In the genomic region with DNA sequence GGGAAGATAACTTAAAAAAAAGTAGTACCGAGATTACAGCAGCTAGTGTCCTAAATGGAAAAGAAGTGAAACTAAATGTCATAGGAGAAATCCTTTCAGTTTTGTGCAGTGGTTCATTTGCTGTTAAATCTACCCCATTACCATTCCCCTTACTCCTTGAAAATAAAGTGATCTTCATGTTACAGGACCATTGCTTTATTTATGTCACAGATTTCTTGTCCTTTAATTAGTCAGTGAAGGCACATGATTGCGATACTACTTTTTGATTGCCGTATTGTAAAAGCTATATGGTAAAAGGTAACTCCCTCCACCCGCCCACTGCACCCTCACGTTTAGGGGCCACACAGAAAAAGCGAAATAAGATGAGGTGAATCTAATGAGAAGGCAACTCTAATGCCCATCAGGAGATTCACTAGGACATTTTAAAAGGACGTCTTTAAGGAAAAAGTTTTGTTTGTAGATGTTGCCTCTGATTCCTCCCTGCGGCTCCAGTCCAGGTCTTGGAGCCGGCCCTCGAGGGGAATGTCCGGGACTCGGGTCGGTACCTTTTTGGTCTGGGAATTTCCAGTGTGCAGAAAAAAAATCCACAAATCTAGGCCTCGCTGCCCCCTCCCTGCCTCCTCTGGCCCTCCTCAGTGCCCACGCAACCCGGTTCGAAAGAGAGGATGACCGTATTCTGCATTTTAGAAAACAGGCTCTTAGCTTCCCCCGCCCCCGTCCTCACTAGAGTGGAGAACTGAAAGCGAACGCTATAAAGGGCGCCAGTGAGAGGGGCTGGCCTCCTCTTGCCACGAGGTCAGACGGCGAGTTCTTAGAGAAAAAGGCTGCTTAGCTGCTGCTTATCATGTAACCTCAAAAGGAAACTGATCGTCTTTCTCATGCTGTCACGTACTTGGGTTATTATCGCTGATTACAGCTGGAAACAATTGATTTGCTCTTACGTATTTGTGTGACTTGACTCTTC, we compare ENCODE assay signal across 8 cellular contexts. TPM values are rescaled to one million over a fixed set of nuclear protein-coding genes. Genes with fewer than 3 reads are reported as not detected.
A peak's percentile ranks its signal among the peaks of the same experiment; 100 is the strongest.
DNase-seq lines count a peak whose midpoint lies in the region; ATAC-seq, FAIRE-seq and TF ChIP-seq lines count a peak whose summit lies in the region.

No MANE protein-coding gene starts in this region.

- ATAC-seq in GM21367 (IDR thresholded peaks at IDR 0.05; ENCODE audit: unreplicated experiment) (peak; percentile 89), right cardiac atrium (peak; percentile 89)

- no peaks in the 10 kb centered on the region for H3K4me1 Mint-ChIP-seq in Caco-2 (ENCODE audit: low read depth, unreplicated experiment)

- peak overlapping the region; percentile 87 for H3K4me3 Mint-ChIP-seq in Caco-2 (ENCODE audit: unreplicated experiment)

- peak overlapping the region; percentile 85 for H3K9ac ChIP-seq in HUES6 (ENCODE audit: low read length)

- intact Hi-C loops in Caco-2 (cut with micrococcal nuclease; ENCODE audit: unreplicated experiment) = loop anchor here (1.0 kb wide), 1 partner anchor 22 kb away; a partner anchor contains a TSS
- intact Hi-C loops in right cardiac atrium (cut with DNase I) = no loop called here

- peak overlapping the region; percentile 41 for H3K4me3 ChIP-seq in Caco-2 (ENCODE audit: low read depth, low read length)
- H3K4me3 ChIP-seq in HUES6 (ENCODE audit: low read depth, low read length) = peak overlapping the region; percentile 73
- peak overlapping the region; percentile 95 for H3K4me3 ChIP-seq in right cardiac atrium (ENCODE audit: low read length)

- H3K27me3 ChIP-seq in Caco-2 (replicated peaks; ENCODE audit: control insufficient read depth, insufficient read depth, low read length) = no peaks in the 10 kb centered on the region
- H3K27me3 ChIP-seq in HUES6 (ENCODE audit: control insufficient read depth, insufficient read depth, low read length) = no peaks in the 10 kb centered on the region
- no peaks in the 10 kb centered on the region for H3K27me3 ChIP-seq in right cardiac atrium (ENCODE audit: control insufficient read depth, insufficient read depth)

- no peaks in the 10 kb centered on the region for H3K9me3 Mint-ChIP-seq in Caco-2 (ENCODE audit: unreplicated experiment)

- no peak for TF ChIP-seq CTCF in Caco-2 (IDR thresholded peaks at IDR 0.05; ENCODE audit: insufficient read depth in 1 of 2, low read depth in 1 of 2, low read length in 1 of 2, severe bottlenecking in 1 of 2, unreplicated experiment in 1 of 2)

- no peaks in the 10 kb centered on the region for H3K27me3 Mint-ChIP-seq in Caco-2 (ENCODE audit: insufficient read depth, unreplicated experiment)

- no peaks in the 10 kb centered on the region for H3K36me3 ChIP-seq in Caco-2 (ENCODE audit: control insufficient read depth, insufficient read depth, low read length)
- no peaks in the 10 kb centered on the region for H3K36me3 ChIP-seq in HUES6 (ENCODE audit: control insufficient read depth, insufficient read depth, low read length)

- peak; percentile 53 for FAIRE-seq in urothelium cell line (lab: Jason Lieb, UNC)

- 1% methylated on average over 30 of the region's 30 CpGs for WGBS in right cardiac atrium

- CTCF ChIA-PET in Caco-2 (lab: Charles Lee) = no interaction called here

- TSS peak; percentile 77 for BruUV-seq in Caco-2 (replicated peaks; lab: Mats Ljungman, UMichigan)

- peaks cover 5% of the 10 kb centered on the region; the same call in 1 of the 2 replicates for H3K4me1 ChIP-seq in Caco-2
- H3K4me1 ChIP-seq in HUES6 (ENCODE audit: control insufficient read depth, insufficient read depth, low read length) = peaks cover 12% of the 10 kb centered on the region
- peaks cover 2% of the 10 kb centered on the region for H3K4me1 ChIP-seq in right cardiac atrium (ENCODE audit: control insufficient read depth, insufficient read depth, low read length)

- H3K36me3 Mint-ChIP-seq in Caco-2 (ENCODE audit: insufficient read depth, unreplicated experiment) = no peaks in the 10 kb centered on the region

- H3K27ac ChIP-seq in HUES6 (ENCODE audit: low read depth, low read length) (peak overlapping the region; percentile 77), right cardiac atrium (ENCODE audit: low read length) (peak overlapping the region; percentile 98)

- no peaks in the 10 kb centered on the region for H3K9me3 ChIP-seq in Caco-2
- no peaks in the 10 kb centered on the region for H3K9me3 ChIP-seq in HUES6 (ENCODE audit: control insufficient read depth, insufficient read depth, low read depth, low read length)
- no peaks in the 10 kb centered on the region for H3K9me3 ChIP-seq in right cardiac atrium (ENCODE audit: control insufficient read depth, low read length)

- H3K27ac Mint-ChIP-seq in Caco-2 (ENCODE audit: unreplicated experiment) = peak overlapping the region; percentile 88

- POLR2A ChIA-PET in Caco-2 (lab: Charles Lee) = interaction anchor here (0.7 kb wide), 2 partner anchors 22 to 276 kb away, joined by 3 to 4 read pairs; no protein-coding TSS in a partner anchor

- DNase-seq in Caco-2 (peak; percentile 70 to 80), SW480 (ENCODE audit: low spot score) (peak; percentile 79), amniotic epithelial cell (ENCODE audit: low read depth) (peak; percentile 88), right cardiac atrium (peak; percentile 76 to 86 (median 80)), pulmonary artery endothelial cell (ENCODE audit: low read depth, low spot score) (peak; percentile 41), urothelium cell line (ENCODE audit: low spot score) (peak; percentile 58)

RNA-seq across cellular contexts. Expression of a gene that starts 21.8 kb away (rescaled TPM):
- total RNA-seq in Caco-2 (2022) (20.2 and 24.5 TPM in 2 replicates), right cardiac atrium (10 to 100 TPM; 14.2 to 28.4 (median 20.7) TPM), pulmonary artery endothelial cell (16.5 and 22.4 TPM in 2 replicates)
- polyA plus RNA-seq in right cardiac atrium = 9.5 TPM

RNA-seq across cellular contexts. Expression of a gene that starts 48.5 kb away (rescaled TPM):
- total RNA-seq in Caco-2 (2022) = 4.9 and 5.3 TPM in 2 replicates
- total RNA-seq in right cardiac atrium = 10 to 100 TPM; 34.7 to 53.3 (median 49.0) TPM
- polyA plus RNA-seq in right cardiac atrium = 26.8 TPM
- 15.5 and 23.0 TPM in 2 replicates for total RNA-seq in pulmonary artery endothelial cell

Comparison
In these comparisons a context has a peak if more than half of its experiments do, and no peak if none do; other contexts are left out.
1. Peak in every context shown above with its lines: DNase-seq, ATAC-seq, H3K4me3 ChIP-seq and H3K27ac ChIP-seq.
2. H3K4me3 ChIP-seq: peak in every context shown above with its lines; median percentile 95 in right cardiac atrium; 73 in HUES6; 41 in Caco-2.